In the genomic region with DNA sequence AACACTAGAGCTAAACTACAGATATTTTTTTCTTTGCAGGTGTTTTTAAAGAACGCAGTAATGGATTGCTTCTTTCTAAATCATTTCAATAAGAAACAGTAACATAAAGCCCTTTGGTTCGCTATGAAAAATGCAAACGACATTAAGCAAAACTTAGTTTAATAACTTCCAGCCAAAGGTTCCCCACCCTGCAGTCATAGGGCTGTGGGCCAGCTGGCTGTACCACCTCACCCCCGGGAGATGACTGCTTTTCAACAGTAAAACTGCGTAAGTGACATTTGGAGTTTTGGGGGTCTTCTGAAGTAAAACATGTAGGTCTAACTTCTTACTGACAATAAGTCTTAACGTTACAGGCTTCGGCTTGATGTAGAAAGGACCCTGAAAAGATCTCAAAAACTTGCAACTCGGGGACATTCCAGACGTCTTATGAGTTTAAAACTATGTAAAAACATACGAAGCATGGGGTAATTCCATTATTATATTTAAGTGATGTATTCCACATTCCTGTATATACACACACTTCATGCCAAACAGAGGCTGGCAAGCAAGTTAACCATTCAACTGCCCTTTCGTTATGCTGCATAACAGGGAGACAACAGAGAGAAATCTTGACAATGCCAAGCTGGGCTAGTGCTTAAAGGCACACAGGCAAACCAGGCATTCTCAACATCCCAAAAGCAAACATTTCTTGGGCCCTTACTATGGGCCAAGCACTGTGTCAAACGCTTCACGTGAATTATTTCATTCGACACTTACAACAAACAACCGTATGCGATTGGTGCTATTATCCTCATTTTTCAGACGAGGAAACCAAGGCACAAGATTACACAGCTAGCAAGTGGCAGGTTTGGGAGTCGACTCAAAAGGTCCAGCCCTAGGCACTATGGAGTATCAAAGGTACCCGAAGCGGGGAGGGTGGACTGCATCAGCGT, we compare ENCODE assay signal across 9 cellular contexts. TPM values are rescaled to one million over a fixed set of nuclear protein-coding genes. Genes with fewer than 3 reads are reported as not detected.
DNase-seq lines count a peak whose midpoint lies in the region; ATAC-seq and TF ChIP-seq lines count a peak whose summit lies in the region.
"Had no signal": no experiment of that assay in that cellular context is flagged by ENCODE, and none has a peak within 500 bp of the region (broad histone marks: within the 10 kb centered on the region; RNA-seq: fewer than 3 reads in every experiment).

No MANE protein-coding gene starts in this region.

- H3K4me1 Mint-ChIP-seq in activated T-cell treated with anti-CD3 and anti-CD28 coated beads, Interleukin-2, amount 50 U/mL, for 4 hours (ENCODE audit: low read depth), result peaks cover 47% of the 10 kb centered on the region

- ATAC-seq in activated T-cell treated with anti-CD3 and anti-CD28 coated beads, Interleukin-2, amount 50 U/mL, for 4 hours, result no peak
- ATAC-seq in HG02571 (IDR thresholded peaks at IDR 0.05; ENCODE audit: unreplicated experiment), result no peak

- H4K20me1 ChIP-seq in mammary epithelial cell (ENCODE audit: insufficient read depth, low read length), result no peaks in the 10 kb centered on the region

- H3K9me3 ChIP-seq in mammary epithelial cell (replicated peaks; ENCODE audit: insufficient read depth, low read length), result no peaks in the 10 kb centered on the region

- in situ Hi-C loops in mammary epithelial cell (cut with MboI; ENCODE audit: low sequenced_read_pairs in 2 of 2), result loop anchor here in 1 of 2 donors (5.0 kb wide), 1 partner anchor 108 kb away; no protein-coding TSS in a partner anchor

- peak overlapping the region; percentile 98 for H3K4me2 ChIP-seq in mammary epithelial cell (ENCODE audit: insufficient read depth, low read depth, low read length)

- no peak overlapping the region for H2AFZ ChIP-seq in mammary epithelial cell (ENCODE audit: low read depth, low read length)

- intact Hi-C loops in mammary epithelial cell (cut with micrococcal nuclease), result no loop called here

- peaks cover 63% of the 10 kb centered on the region for H3K79me2 ChIP-seq in mammary epithelial cell (ENCODE audit: insufficient read depth, low read length)

- H3K27me3 Mint-ChIP-seq in activated T-cell treated with anti-CD3 and anti-CD28 coated beads, Interleukin-2, amount 50 U/mL, for 4 hours (ENCODE audit: low read depth), result no peaks in the 10 kb centered on the region

- peaks cover 20% of the 10 kb centered on the region for H3K4me1 ChIP-seq in mammary epithelial cell (ENCODE audit: insufficient read depth, low read length)

- no peaks in the 10 kb centered on the region for H3K27me3 ChIP-seq in mammary epithelial cell (ENCODE audit: insufficient read depth, low read length)

- dilution Hi-C loops in mammary epithelial cell (cut with HindIII; ENCODE audit: low sequenced_read_pairs), result no loop called here

- H3K9me3 Mint-ChIP-seq in activated T-cell treated with anti-CD3 and anti-CD28 coated beads, Interleukin-2, amount 50 U/mL, for 4 hours, result no peaks in the 10 kb centered on the region

- H3K36me3 ChIP-seq in mammary epithelial cell (ENCODE audit: insufficient read depth, low read length), result no peaks in the 10 kb centered on the region

- H3K4me3 Mint-ChIP-seq in activated T-cell treated with anti-CD3 and anti-CD28 coated beads, Interleukin-2, amount 50 U/mL, for 4 hours, result peak overlapping the region; percentile 92

- H3K9ac ChIP-seq in mammary epithelial cell (ENCODE audit: insufficient read depth, low read length), result peak overlapping the region; percentile 75

- TF ChIP-seq CTCF in mammary epithelial cell (conservative IDR thresholded peaks at IDR 0.05 in 1 of 2, IDR thresholded peaks at IDR 0.05 in 1 of 2; ENCODE audit: extremely low read depth in 1 of 2, insufficient read depth in 1 of 2, low read depth in 1 of 2, low read length in 2 of 2), result no peak

- TSS peak; percentile 34 for BruUV-seq in mammary epithelial cell (replicated peaks; lab: Mats Ljungman, UMichigan)

- 1% methylated on average over 21 of the region's 21 CpGs for WGBS in mammary epithelial cell (ENCODE audit: low coverage, missing lambda C conversion rate)

- DNase-seq in activated T-cell treated with anti-CD3 and anti-CD28 coated beads, Interleukin-2, amount 50 U/mL, for 4 hours, result no peak
- no peak for DNase-seq in activated T-cell treated with anti-CD3 and anti-CD28 coated beads, Interleukin-2, amount 50 U/mL, for 48 hours
- DNase-seq in mammary epithelial cell (no peak), lung microvascular endothelial cell (ENCODE audit: low read depth in 2 of 2) (peak; percentile 6 to 14), ureter (ENCODE audit: low spot score) (peak; percentile 13), foreskin melanocyte (no peak)
- DNase-seq in effector CD8-positive, alpha-beta T cell (lab: John Stamatoyannopoulos, UW), result no peak
- DNase-seq: activated CD4-positive, alpha-beta T cell treated with anti-CD3 and anti-CD28 coated beads, Interleukin-2, amount 50 U/mL, for 4 hours had no signal

- CTCF ChIA-PET in mammary epithelial cell (lab: Charles Lee; ENCODE audit: low non-redundant PET), result no interaction called here

- H3K4me3 ChIP-seq in mammary epithelial cell (replicated peaks in 1 of 3; ENCODE audit: insufficient read depth in 1 of 3, low read depth in 2 of 3, low read length in 3 of 3), result peak overlapping the region; percentile 85 to 100 (median 90)

- peak overlapping the region; percentile 80 for H3K27ac ChIP-seq in mammary epithelial cell (ENCODE audit: insufficient read depth, low read depth, low read length)

- H3K36me3 Mint-ChIP-seq in activated T-cell treated with anti-CD3 and anti-CD28 coated beads, Interleukin-2, amount 50 U/mL, for 4 hours (ENCODE audit: insufficient read depth), result peaks cover 5% of the 10 kb centered on the region

RNA-seq across cellular contexts. Expression of a gene that starts 1.2 kb away (rescaled TPM):
- 10 to 100 TPM; 35.3 to 42.2 (median 38.2) TPM for total RNA-seq in activated T-cell treated with anti-CD3 and anti-CD28 coated beads, Interleukin-2, amount 50 U/mL, for 4 hours
- total RNA-seq in mammary epithelial cell, result 10 to 100 TPM; 51.0 to 75.7 TPM
- 8.3 TPM for polyA plus RNA-seq in mammary epithelial cell
- 137 TPM for polyA minus RNA-seq in mammary epithelial cell
- 13.1 and 14.5 TPM in 2 replicates for total RNA-seq in lung microvascular endothelial cell
- 64.2 TPM for total RNA-seq in ureter

RNA-seq across cellular contexts. Expression of a gene that starts 44.0 kb away (rescaled TPM):
- not detected for total RNA-seq in activated T-cell treated with anti-CD3 and anti-CD28 coated beads, Interleukin-2, amount 50 U/mL, for 4 hours
- total RNA-seq in mammary epithelial cell (under 1 TPM; 0.14 to 0.50 TPM), lung microvascular endothelial cell (0.22 TPM in 1 of 2 replicates, not detected in the other), ureter (not detected)
- 0.10 TPM for polyA plus RNA-seq in mammary epithelial cell
- not detected for polyA minus RNA-seq in mammary epithelial cell

Comparison
In these comparisons a context has a peak if more than half of its experiments do, and no peak if none do; other contexts are left out.
1. DNase-seq: peak in lung microvascular endothelial cell (2 of 2) and ureter (single experiment); none in activated T-cell treated with anti-CD3 and anti-CD28 coated beads, Interleukin-2, amount 50 U/mL, for 4 hours (single experiment), activated T-cell treated with anti-CD3 and anti-CD28 coated beads, Interleukin-2, amount 50 U/mL, for 48 hours (0 of 2), mammary epithelial cell (single experiment), foreskin melanocyte (single experiment) and effector CD8-positive, alpha-beta T cell (single experiment).